In genomic region chr16:89599451-89599858, GRCh38 we compare ENCODE assay signal across 1 cellular context.
A peak's percentile ranks its signal among the peaks of the same experiment; 100 is the strongest.
TF ChIP-seq lines count a peak whose summit lies in the region.

No MANE protein-coding gene starts in this region.

TF ChIP-seq in HepG2, 621 proteins besides CTCF, POLR2A, EP300 and RAD21 (continues in another document):
- TF ChIP-seq TEAD3 (CRISPR knock-in tag; optimal IDR thresholded peaks at IDR 0.05; ENCODE audit: borderline replicate concordance) (peak; percentile 34), SYNCRIP (IDR thresholded peaks at IDR 0.05; ENCODE audit: insufficient read depth, low read depth, low read length) (no peak), GATAD1 (CRISPR knock-in tag; IDR thresholded peaks at IDR 0.05) (0 out of 2 replicates have a peak, but pooled peaks have one; percentile 18), NCOA5 (CRISPR knock-in tag; IDR thresholded peaks at IDR 0.05) (no peak), KLF12 (CRISPR knock-in tag; IDR thresholded peaks at IDR 0.05; ENCODE audit: borderline replicate concordance) (no peak), ARHGAP35 (CRISPR knock-in tag; IDR thresholded peaks at IDR 0.05; ENCODE audit: borderline replicate concordance) (no peak), ZNF136 (CRISPR knock-in tag; IDR thresholded peaks at IDR 0.05; ENCODE audit: low read depth) (no peak), CEBPG (CRISPR knock-in tag; IDR thresholded peaks at IDR 0.05) (no peak), EEA1 (CRISPR knock-in tag; IDR thresholded peaks at IDR 0.05; ENCODE audit: borderline replicate concordance) (no peak), MAFF (IDR thresholded peaks at IDR 0.05; ENCODE audit: low read depth, low read length) (no peak), ZNF256 (CRISPR knock-in tag; conservative IDR thresholded peaks at IDR 0.05) (no peak), ELF3 (CRISPR knock-in tag; IDR thresholded peaks at IDR 0.05) (peak; percentile 55), ERF (CRISPR knock-in tag; IDR thresholded peaks at IDR 0.05) (peak; percentile 63; the same call in 1 of the 2 replicates), ZNF570 (CRISPR knock-in tag; IDR thresholded peaks at IDR 0.05; ENCODE audit: borderline replicate concordance) (no peak), ZBTB20 (CRISPR knock-in tag; IDR thresholded peaks at IDR 0.05; ENCODE audit: borderline replicate concordance, low read depth) (no peak), ZFP41 (CRISPR knock-in tag; IDR thresholded peaks at IDR 0.05; ENCODE audit: borderline replicate concordance) (no peak), ZIK1 (CRISPR knock-in tag; IDR thresholded peaks at IDR 0.05; ENCODE audit: borderline replicate concordance, low read depth) (no peak), ZNF274 (CRISPR knock-in tag; IDR thresholded peaks at IDR 0.05) (no peak), ZNF687 (CRISPR knock-in tag; IDR thresholded peaks at IDR 0.05) (peak; percentile 47), ZSCAN9 (CRISPR knock-in tag; IDR thresholded peaks at IDR 0.05; ENCODE audit: borderline replicate concordance) (no peak), ZNF121 (CRISPR knock-in tag; IDR thresholded peaks at IDR 0.05) (no peak), ZNF761 (CRISPR knock-in tag; conservative IDR thresholded peaks at IDR 0.05) (no peak), CBFB (CRISPR knock-in tag; IDR thresholded peaks at IDR 0.05) (0 out of 2 replicates have a peak, but pooled peaks have one; percentile 19), ZBTB40 (IDR thresholded peaks at IDR 0.05) (no peak), ZBTB40 (CRISPR knock-in tag; IDR thresholded peaks at IDR 0.05) (no peak), KAT8 (CRISPR knock-in tag; IDR thresholded peaks at IDR 0.05) (0 out of 2 replicates have a peak, but pooled peaks have one; percentile 17)
- TF ChIP-seq, protein P1, sequence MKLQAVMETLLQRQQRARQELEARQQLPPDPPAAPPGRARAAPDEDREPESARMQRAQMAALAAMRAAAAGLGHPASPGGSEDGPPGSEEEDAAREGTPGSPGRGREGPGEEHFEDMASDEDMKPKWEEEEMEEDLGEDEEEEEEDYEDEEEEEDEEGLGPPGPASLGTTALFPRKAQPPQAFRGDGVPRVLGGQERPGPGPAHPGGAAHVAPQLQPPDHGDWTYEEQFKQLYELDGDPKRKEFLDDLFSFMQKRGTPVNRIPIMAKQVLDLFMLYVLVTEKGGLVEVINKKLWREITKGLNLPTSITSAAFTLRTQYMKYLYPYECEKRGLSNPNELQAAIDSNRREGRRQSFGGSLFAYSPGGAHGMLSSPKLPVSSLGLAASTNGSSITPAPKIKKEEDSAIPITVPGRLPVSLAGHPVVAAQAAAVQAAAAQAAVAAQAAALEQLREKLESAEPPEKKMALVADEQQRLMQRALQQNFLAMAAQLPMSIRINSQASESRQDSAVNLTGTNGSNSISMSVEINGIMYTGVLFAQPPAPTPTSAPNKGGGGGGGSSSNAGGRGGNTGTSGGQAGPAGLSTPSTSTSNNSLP (IDR thresholded peaks at IDR 0.05; ENCODE audit: low read depth, low read length): no peak
- TF ChIP-seq, protein P2, sequence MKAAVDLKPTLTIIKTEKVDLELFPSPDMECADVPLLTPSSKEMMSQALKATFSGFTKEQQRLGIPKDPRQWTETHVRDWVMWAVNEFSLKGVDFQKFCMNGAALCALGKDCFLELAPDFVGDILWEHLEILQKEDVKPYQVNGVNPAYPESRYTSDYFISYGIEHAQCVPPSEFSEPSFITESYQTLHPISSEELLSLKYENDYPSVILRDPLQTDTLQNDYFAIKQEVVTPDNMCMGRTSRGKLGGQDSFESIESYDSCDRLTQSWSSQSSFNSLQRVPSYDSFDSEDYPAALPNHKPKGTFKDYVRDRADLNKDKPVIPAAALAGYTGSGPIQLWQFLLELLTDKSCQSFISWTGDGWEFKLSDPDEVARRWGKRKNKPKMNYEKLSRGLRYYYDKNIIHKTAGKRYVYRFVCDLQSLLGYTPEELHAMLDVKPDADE (CRISPR knock-in tag; IDR thresholded peaks at IDR 0.05): no peak
- TF ChIP-seq, protein P3, sequence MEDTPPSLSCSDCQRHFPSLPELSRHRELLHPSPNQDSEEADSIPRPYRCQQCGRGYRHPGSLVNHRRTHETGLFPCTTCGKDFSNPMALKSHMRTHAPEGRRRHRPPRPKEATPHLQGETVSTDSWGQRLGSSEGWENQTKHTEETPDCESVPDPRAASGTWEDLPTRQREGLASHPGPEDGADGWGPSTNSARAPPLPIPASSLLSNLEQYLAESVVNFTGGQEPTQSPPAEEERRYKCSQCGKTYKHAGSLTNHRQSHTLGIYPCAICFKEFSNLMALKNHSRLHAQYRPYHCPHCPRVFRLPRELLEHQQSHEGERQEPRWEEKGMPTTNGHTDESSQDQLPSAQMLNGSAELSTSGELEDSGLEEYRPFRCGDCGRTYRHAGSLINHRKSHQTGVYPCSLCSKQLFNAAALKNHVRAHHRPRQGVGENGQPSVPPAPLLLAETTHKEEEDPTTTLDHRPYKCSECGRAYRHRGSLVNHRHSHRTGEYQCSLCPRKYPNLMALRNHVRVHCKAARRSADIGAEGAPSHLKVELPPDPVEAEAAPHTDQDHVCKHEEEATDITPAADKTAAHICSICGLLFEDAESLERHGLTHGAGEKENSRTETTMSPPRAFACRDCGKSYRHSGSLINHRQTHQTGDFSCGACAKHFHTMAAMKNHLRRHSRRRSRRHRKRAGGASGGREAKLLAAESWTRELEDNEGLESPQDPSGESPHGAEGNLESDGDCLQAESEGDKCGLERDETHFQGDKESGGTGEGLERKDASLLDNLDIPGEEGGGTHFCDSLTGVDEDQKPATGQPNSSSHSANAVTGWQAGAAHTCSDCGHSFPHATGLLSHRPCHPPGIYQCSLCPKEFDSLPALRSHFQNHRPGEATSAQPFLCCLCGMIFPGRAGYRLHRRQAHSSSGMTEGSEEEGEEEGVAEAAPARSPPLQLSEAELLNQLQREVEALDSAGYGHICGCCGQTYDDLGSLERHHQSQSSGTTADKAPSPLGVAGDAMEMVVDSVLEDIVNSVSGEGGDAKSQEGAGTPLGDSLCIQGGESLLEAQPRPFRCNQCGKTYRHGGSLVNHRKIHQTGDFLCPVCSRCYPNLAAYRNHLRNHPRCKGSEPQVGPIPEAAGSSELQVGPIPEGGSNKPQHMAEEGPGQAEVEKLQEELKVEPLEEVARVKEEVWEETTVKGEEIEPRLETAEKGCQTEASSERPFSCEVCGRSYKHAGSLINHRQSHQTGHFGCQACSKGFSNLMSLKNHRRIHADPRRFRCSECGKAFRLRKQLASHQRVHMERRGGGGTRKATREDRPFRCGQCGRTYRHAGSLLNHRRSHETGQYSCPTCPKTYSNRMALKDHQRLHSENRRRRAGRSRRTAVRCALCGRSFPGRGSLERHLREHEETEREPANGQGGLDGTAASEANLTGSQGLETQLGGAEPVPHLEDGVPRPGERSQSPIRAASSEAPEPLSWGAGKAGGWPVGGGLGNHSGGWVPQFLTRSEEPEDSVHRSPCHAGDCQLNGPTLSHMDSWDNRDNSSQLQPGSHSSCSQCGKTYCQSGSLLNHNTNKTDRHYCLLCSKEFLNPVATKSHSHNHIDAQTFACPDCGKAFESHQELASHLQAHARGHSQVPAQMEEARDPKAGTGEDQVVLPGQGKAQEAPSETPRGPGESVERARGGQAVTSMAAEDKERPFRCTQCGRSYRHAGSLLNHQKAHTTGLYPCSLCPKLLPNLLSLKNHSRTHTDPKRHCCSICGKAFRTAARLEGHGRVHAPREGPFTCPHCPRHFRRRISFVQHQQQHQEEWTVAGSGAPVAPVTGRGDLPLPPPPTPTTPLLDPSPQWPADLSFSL (CRISPR knock-in tag; IDR thresholded peaks at IDR 0.05): no peak
- TF ChIP-seq, protein P4, sequence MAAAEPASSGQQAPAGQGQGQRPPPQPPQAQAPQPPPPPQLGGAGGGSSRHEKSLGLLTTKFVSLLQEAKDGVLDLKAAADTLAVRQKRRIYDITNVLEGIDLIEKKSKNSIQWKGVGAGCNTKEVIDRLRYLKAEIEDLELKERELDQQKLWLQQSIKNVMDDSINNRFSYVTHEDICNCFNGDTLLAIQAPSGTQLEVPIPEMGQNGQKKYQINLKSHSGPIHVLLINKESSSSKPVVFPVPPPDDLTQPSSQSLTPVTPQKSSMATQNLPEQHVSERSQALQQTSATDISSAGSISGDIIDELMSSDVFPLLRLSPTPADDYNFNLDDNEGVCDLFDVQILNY (CRISPR knock-in tag; conservative IDR thresholded peaks at IDR 0.05): no peak
- TF ChIP-seq, protein P5, sequence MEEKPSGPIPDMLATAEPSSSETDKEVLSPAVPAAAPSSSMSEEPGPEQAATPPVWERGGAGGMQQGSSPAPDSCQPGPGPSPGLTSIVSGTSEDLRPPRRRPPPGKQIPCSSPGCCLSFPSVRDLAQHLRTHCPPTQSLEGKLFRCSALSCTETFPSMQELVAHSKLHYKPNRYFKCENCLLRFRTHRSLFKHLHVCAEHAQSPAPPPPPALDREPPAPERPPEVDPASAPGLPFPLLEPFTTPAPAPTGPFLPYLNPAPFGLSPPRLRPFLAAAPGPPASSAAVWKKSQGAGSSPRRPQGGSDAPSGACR (CRISPR knock-in tag; IDR thresholded peaks at IDR 0.05): no peak
